ENCODE assay signal across 2 cellular contexts in genomic region chr3:20741381-20741780, GRCh38.
TF ChIP-seq lines count a peak whose summit lies in the region.

No MANE protein-coding gene starts in this region.

TF ChIP-seq in SK-N-SH treated with all-trans-retinoic acid at 6 μM for 48 hours, 23 proteins besides CTCF, POLR2A, EP300 and RAD21 (continued from another document):
- no peak for TF ChIP-seq CREB5 (CRISPR knock-in tag; IDR thresholded peaks at IDR 0.05; ENCODE audit: low read depth)

TF ChIP-seq in SK-N-SH, 30 proteins besides CTCF, POLR2A, EP300 and RAD21 (continued from another document):
- TF ChIP-seq REST (IDR thresholded peaks at IDR 0.05; ENCODE audit: low read depth, low read length) (no peak), YY1 (IDR thresholded peaks at IDR 0.05; ENCODE audit: low read depth) (no peak), RCOR1 (IDR thresholded peaks at IDR 0.05; ENCODE audit: low read length) (no peak), MAX (IDR thresholded peaks at IDR 0.05; ENCODE audit: low read depth) (no peak), NFIC (IDR thresholded peaks at IDR 0.05; ENCODE audit: borderline replicate concordance) (no peak), ZBTB33 (IDR thresholded peaks at IDR 0.05; ENCODE audit: borderline replicate concordance, low read depth) (no peak), RXRA (IDR thresholded peaks at IDR 0.05; ENCODE audit: borderline replicate concordance, low read depth) (no peak), GABPA (IDR thresholded peaks at IDR 0.05; ENCODE audit: low read depth) (no peak), GATA2 (CRISPR knock-in tag; IDR thresholded peaks at IDR 0.05) (no peak), USF1 (IDR thresholded peaks at IDR 0.05; ENCODE audit: borderline replicate concordance, low read depth) (no peak)
TF ChIP-seq in SK-N-SH: peak in this region for 0.
